In genomic region chr12:68102163-68102562, GRCh38 we compare ENCODE assay signal across 28 cellular contexts. TPM values are rescaled to one million over a fixed set of nuclear protein-coding genes. Genes with fewer than 3 reads are reported as not detected.
"Had no signal": no experiment of that assay in that cellular context is flagged by ENCODE, and none has a peak within 500 bp of the region (broad histone marks: within the 10 kb centered on the region; RNA-seq: fewer than 3 reads in every experiment).

No MANE protein-coding gene starts in this region.

- ATAC-seq: activated CD8-positive, alpha-beta T cell treated with anti-CD3 and anti-CD28 coated beads for 36 hours; activated T-cell treated with anti-CD3 and anti-CD28 coated beads, Interleukin-2, amount 50 U/mL, for 72 hours; PC-3 had no signal

- H3K36me3 ChIP-seq: ascending aorta, Peyer's patch, SJSA1 had no signal

- FAIRE-seq: TTC549 had no signal

- H3K27me3 ChIP-seq: ascending aorta, Peyer's patch had no signal

- H3K4me3 ChIP-seq: ascending aorta, Peyer's patch, SJSA1 had no signal

- DNase-seq: activated CD4-positive, alpha-beta T cell treated with anti-CD3 and anti-CD28 coated beads, Interleukin-2, amount 50 U/mL, for 4 hours; activated CD8-positive, alpha-beta T cell treated with anti-CD3 and anti-CD28 coated beads for 36 hours; activated gamma-delta T cell; activated naive CD4-positive, alpha-beta T cell treated with Interleukin-2 at 50 U/mL for 16 hours; activated naive CD8-positive, alpha-beta T cell treated with anti-CD3 and anti-CD28 coated beads, Interleukin-2, amount 10 ng/mL, durations not matched to agents 7 days and 5 days; activated T-cell treated with anti-CD3 and anti-CD28 coated beads, Interleukin-2, amount 50 U/mL, for 1 hour; activated T-cell treated with anti-CD3 and anti-CD28 coated beads, Interleukin-2, amount 50 U/mL, for 72 hours; amygdala; Karpas-422; KBM-7; NCI-H1105 treated with DMSO at 0.1 percent for 48 hours; NCI-H1436; NCI-H1694; NCI-H2029; NCI-H345; NCI-H774; NK-92 treated with Interleukin-12 subunit alpha and Interleukin-12 subunit beta, amount 100 ng/mL, for 24 hours; PC-3; Peyer's patch; RPMI8226; SHP77 treated with DMSO at 0.1 percent for 48 hours; SK-N-SH had no signal

- H3K9me3 ChIP-seq: ascending aorta, Peyer's patch, SJSA1, SK-N-SH had no signal

- H3K4me1 ChIP-seq: ascending aorta, Peyer's patch, SJSA1 had no signal

RNA-seq across cellular contexts. Expression of gene IFNG, which starts 57.4 kb away (rescaled TPM):
- total RNA-seq: ascending aorta, cardiac septum, MCF 10A, NCI-H460, PC-3, Peyer's patch, SJSA1 had no signal
